23 cellular contexts compared by ENCODE assay signal in the genomic region with DNA sequence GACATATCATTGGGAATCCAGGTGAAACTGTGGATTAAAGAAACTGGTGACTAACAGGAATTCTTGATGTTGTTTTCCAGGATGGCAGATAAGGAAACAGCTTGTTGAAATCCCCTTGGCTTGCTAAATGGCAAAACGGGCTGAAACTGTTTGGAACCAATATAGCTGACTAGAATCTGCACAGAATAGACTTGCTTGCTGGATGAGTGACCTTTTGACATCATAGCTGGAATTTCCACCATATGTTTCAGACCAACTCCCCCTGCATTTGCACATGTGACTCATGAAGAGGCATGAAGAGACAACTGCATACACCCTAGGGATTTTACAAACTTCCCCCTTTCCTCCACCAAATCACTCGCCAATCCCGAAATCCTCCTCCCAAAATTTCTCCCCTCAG.
DNase-seq lines count a peak whose midpoint lies in the region; ATAC-seq and TF ChIP-seq lines count a peak whose summit lies in the region.
"Had no signal": no experiment of that assay in that cellular context is flagged by ENCODE, and none has a peak within 500 bp of the region (broad histone marks: within the 10 kb centered on the region; RNA-seq: fewer than 3 reads in every experiment).

No MANE protein-coding gene starts in this region.

- no peak overlapping the region for H3K27ac Mint-ChIP-seq in T-helper 17 cell
- H3K27ac Mint-ChIP-seq: CD4-positive, alpha-beta T cell; naive thymus-derived CD8-positive, alpha-beta T cell; stimulated activated naive B cell treated with anti-CD40 and anti-IgM and Interleukin-4, amounts not matched to agents 10 μg/mL and 1 μg/mL and 100 μg/mL, for 72 hours had no signal

- no peak overlapping the region for H3K9ac ChIP-seq in GM23248
- H3K9ac ChIP-seq: parathyroid adenoma had no signal

- DNase-seq in AG10803 (ENCODE audit: low read depth) (peak; percentile 37), GM23248 (peak; percentile 3), hepatocyte (ENCODE audit: low spot score) (no peak), T-helper 17 cell (no peak), NOMO-1 treated with DMSO at 0.1 percent for 48 hours (lab: John Stamatoyannopoulos, UW; ENCODE audit: unreplicated experiment) (no peak)
- DNase-seq: activated gamma-delta T cell treated with Interleukin-2 at 50 U/mL for 16 hours; CD4-positive, alpha-beta T cell; effector CD4-positive, alpha-beta T cell; esophagus squamous epithelium; KBM-7; naive thymus-derived CD8-positive, alpha-beta T cell; NCI-H1048; NCI-H2029; NCI-H446 treated with DMSO at 0.1 percent for 48 hours; sigmoid colon; stimulated activated naive B cell treated with anti-CD40 and anti-IgM and Interleukin-4, amounts not matched to agents 10 μg/mL and 1 μg/mL and 100 μg/mL, for 72 hours; T-helper 1 cell had no signal

- H3K4me2 ChIP-seq in GM23248 (ENCODE audit: unreplicated experiment) (no peak overlapping the region), hepatocyte (peak overlapping the region; percentile 22)

- 23 to 31% methylated on average over 3 of the region's 3 CpGs for WGBS in GM23248 (ENCODE audit: low coverage in 1 of 2, low lambda C conversion rate in 2 of 2, missing lambda C conversion rate in 2 of 2), 2 experiments
- 72% methylated on average over 3 of the region's 3 CpGs for WGBS in hepatocyte (ENCODE audit: low lambda C conversion rate, missing lambda C conversion rate)

- H3K4me3 ChIP-seq in AG10803 (ENCODE audit: low read length) (no peak overlapping the region), GM23248 (no peak overlapping the region), hepatocyte (no peak overlapping the region)
- H3K4me3 ChIP-seq: esophagus squamous epithelium, lung, sigmoid colon had no signal

- no peaks in the 10 kb centered on the region for H3K79me2 ChIP-seq in GM23248 (ENCODE audit: insufficient read depth)
- no peaks in the 10 kb centered on the region for H3K79me2 ChIP-seq in hepatocyte
- H3K79me2 ChIP-seq: parathyroid adenoma had no signal

- no peak for TF ChIP-seq CTCF in AG10803 (conservative IDR thresholded peaks at IDR 0.05; ENCODE audit: low read length)
- TF ChIP-seq CTCF in hepatocyte (IDR thresholded peaks at IDR 0.05; ENCODE audit: poor library complexity) = no peak

- peak; percentile 51 for ATAC-seq in SK-N-SH treated with all-trans-retinoic acid at 6 μM for 48 hours
- ATAC-seq in HG03175 (IDR thresholded peaks at IDR 0.05; ENCODE audit: unreplicated experiment) = no peak
- no peak for ATAC-seq in T-helper 17 cell
- ATAC-seq in GM21825 (IDR thresholded peaks at IDR 0.05; ENCODE audit: unreplicated experiment) = no peak
- ATAC-seq: naive thymus-derived CD8-positive, alpha-beta T cell; stimulated activated naive B cell treated with anti-CD40 and anti-IgM and Interleukin-4, amounts not matched to agents 10 μg/mL and 1 μg/mL and 100 μg/mL, for 72 hours had no signal

- H3K4me1 Mint-ChIP-seq in T-helper 17 cell = no peaks in the 10 kb centered on the region
- H3K4me1 Mint-ChIP-seq: central memory CD8-positive, alpha-beta T cell; naive thymus-derived CD8-positive, alpha-beta T cell; stimulated activated naive B cell treated with anti-CD40 and anti-IgM and Interleukin-4, amounts not matched to agents 10 μg/mL and 1 μg/mL and 100 μg/mL, for 72 hours had no signal

- H3K27me3 ChIP-seq in GM23248 (replicated peaks; ENCODE audit: insufficient read depth) (no peaks in the 10 kb centered on the region), hepatocyte (no peaks in the 10 kb centered on the region)
- H3K27me3 ChIP-seq: esophagus squamous epithelium, sigmoid colon had no signal

- H3K9me2 ChIP-seq in GM23248 (ENCODE audit: insufficient read depth) (no peaks in the 10 kb centered on the region), hepatocyte (replicated peaks; ENCODE audit: insufficient read depth) (no peaks in the 10 kb centered on the region)

- no peak overlapping the region for H2AFZ ChIP-seq in GM23248
- no peak overlapping the region for H2AFZ ChIP-seq in hepatocyte
- H2AFZ ChIP-seq: parathyroid adenoma had no signal

- no peaks in the 10 kb centered on the region for H3K4me1 ChIP-seq in GM23248 (ENCODE audit: insufficient read depth)
- H3K4me1 ChIP-seq in hepatocyte (ENCODE audit: insufficient read depth) = peaks cover 5% of the 10 kb centered on the region
- H3K4me1 ChIP-seq: esophagus squamous epithelium, parathyroid adenoma, sigmoid colon had no signal

- H3F3A ChIP-seq in GM23248 (ENCODE audit: insufficient read depth) = no peaks in the 10 kb centered on the region

- H3K9me3 ChIP-seq in GM23248 (ENCODE audit: low read depth) (no peaks in the 10 kb centered on the region), hepatocyte (ENCODE audit: low read depth) (no peaks in the 10 kb centered on the region), T-helper 17 cell (ENCODE audit: control insufficient read depth, low read length, poor library complexity, severe bottlenecking) (no peaks in the 10 kb centered on the region)
- H3K9me3 ChIP-seq: esophagus squamous epithelium, sigmoid colon had no signal

- no peak overlapping the region for H3K4me3 Mint-ChIP-seq in T-helper 17 cell
- H3K4me3 Mint-ChIP-seq: CD4-positive, alpha-beta T cell; central memory CD8-positive, alpha-beta T cell; naive thymus-derived CD8-positive, alpha-beta T cell; stimulated activated naive B cell treated with anti-CD40 and anti-IgM and Interleukin-4, amounts not matched to agents 10 μg/mL and 1 μg/mL and 100 μg/mL, for 72 hours had no signal

- H3K27ac ChIP-seq in GM23248 (no peak overlapping the region), hepatocyte (peak overlapping the region; percentile 13)
- H3K27ac ChIP-seq: esophagus squamous epithelium, parathyroid adenoma, sigmoid colon had no signal

- H3K36me3 ChIP-seq in GM23248 (ENCODE audit: low read depth) (no peaks in the 10 kb centered on the region), hepatocyte (replicated peaks; ENCODE audit: insufficient read depth, low read depth) (no peaks in the 10 kb centered on the region)
- H3K36me3 ChIP-seq: esophagus squamous epithelium, sigmoid colon had no signal

- H3K27me3 Mint-ChIP-seq in T-helper 17 cell = no peaks in the 10 kb centered on the region
- H3K27me3 Mint-ChIP-seq: CD4-positive, alpha-beta T cell; central memory CD8-positive, alpha-beta T cell; stimulated activated naive B cell treated with anti-CD40 and anti-IgM and Interleukin-4, amounts not matched to agents 10 μg/mL and 1 μg/mL and 100 μg/mL, for 72 hours had no signal

- H3K36me3 Mint-ChIP-seq in T-helper 17 cell (ENCODE audit: low read depth) = no peaks in the 10 kb centered on the region
- H3K36me3 Mint-ChIP-seq: stimulated activated naive B cell treated with anti-CD40 and anti-IgM and Interleukin-4, amounts not matched to agents 10 μg/mL and 1 μg/mL and 100 μg/mL, for 72 hours had no signal

- in situ Hi-C loops in GM23248 (cut with MboI) = no loop called here

- no peaks in the 10 kb centered on the region for H4K20me1 ChIP-seq in GM23248 (ENCODE audit: insufficient read depth)
- H4K20me1 ChIP-seq in hepatocyte (ENCODE audit: insufficient read depth, poor library complexity, severe bottlenecking) = no peaks in the 10 kb centered on the region

TF ChIP-seq in SK-N-SH treated with all-trans-retinoic acid at 6 μM for 48 hours, 23 proteins besides CTCF, POLR2A, EP300 and RAD21:
- no peak for TF ChIP-seq ESRRG (CRISPR knock-in tag; IDR thresholded peaks at IDR 0.05)
- TF ChIP-seq, protein P1, sequence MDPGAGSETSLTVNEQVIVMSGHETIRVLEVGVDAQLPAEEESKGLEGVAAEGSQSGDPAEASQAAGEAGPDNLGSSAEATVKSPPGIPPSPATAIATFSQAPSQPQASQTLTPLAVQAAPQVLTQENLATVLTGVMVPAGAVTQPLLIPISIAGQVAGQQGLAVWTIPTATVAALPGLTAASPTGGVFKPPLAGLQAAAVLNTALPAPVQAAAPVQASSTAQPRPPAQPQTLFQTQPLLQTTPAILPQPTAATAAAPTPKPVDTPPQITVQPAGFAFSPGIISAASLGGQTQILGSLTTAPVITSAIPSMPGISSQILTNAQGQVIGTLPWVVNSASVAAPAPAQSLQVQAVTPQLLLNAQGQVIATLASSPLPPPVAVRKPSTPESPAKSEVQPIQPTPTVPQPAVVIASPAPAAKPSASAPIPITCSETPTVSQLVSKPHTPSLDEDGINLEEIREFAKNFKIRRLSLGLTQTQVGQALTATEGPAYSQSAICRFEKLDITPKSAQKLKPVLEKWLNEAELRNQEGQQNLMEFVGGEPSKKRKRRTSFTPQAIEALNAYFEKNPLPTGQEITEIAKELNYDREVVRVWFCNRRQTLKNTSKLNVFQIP (CRISPR knock-in tag; IDR thresholded peaks at IDR 0.05; ENCODE audit: borderline replicate concordance, low read depth) = no peak
- TF ChIP-seq OSR1 (CRISPR knock-in tag; IDR thresholded peaks at IDR 0.05) = no peak
- TF ChIP-seq TOX (CRISPR knock-in tag; IDR thresholded peaks at IDR 0.05; ENCODE audit: borderline replicate concordance) = no peak
- TF ChIP-seq, protein P2, sequence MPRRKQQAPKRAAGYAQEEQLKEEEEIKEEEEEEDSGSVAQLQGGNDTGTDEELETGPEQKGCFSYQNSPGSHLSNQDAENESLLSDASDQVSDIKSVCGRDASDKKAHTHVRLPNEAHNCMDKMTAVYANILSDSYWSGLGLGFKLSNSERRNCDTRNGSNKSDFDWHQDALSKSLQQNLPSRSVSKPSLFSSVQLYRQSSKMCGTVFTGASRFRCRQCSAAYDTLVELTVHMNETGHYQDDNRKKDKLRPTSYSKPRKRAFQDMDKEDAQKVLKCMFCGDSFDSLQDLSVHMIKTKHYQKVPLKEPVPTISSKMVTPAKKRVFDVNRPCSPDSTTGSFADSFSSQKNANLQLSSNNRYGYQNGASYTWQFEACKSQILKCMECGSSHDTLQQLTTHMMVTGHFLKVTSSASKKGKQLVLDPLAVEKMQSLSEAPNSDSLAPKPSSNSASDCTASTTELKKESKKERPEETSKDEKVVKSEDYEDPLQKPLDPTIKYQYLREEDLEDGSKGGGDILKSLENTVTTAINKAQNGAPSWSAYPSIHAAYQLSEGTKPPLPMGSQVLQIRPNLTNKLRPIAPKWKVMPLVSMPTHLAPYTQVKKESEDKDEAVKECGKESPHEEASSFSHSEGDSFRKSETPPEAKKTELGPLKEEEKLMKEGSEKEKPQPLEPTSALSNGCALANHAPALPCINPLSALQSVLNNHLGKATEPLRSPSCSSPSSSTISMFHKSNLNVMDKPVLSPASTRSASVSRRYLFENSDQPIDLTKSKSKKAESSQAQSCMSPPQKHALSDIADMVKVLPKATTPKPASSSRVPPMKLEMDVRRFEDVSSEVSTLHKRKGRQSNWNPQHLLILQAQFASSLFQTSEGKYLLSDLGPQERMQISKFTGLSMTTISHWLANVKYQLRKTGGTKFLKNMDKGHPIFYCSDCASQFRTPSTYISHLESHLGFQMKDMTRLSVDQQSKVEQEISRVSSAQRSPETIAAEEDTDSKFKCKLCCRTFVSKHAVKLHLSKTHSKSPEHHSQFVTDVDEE (CRISPR knock-in tag; IDR thresholded peaks at IDR 0.05) = no peak
- TF ChIP-seq RARB (CRISPR knock-in tag; IDR thresholded peaks at IDR 0.05) = no peak
- TF ChIP-seq ZC3H10 (CRISPR knock-in tag; IDR thresholded peaks at IDR 0.05) = no peak

Comparison
In these comparisons a context has a peak if more than half of its experiments do, and no peak if none do; other contexts are left out.
1. DNase-seq: peak in AG10803 (single experiment) and GM23248 (single experiment); none in hepatocyte (single experiment), T-helper 17 cell (0 of 3) and NOMO-1 treated with DMSO at 0.1 percent for 48 hours (single experiment).